8 cellular contexts compared by ENCODE assay signal in the genomic region with DNA sequence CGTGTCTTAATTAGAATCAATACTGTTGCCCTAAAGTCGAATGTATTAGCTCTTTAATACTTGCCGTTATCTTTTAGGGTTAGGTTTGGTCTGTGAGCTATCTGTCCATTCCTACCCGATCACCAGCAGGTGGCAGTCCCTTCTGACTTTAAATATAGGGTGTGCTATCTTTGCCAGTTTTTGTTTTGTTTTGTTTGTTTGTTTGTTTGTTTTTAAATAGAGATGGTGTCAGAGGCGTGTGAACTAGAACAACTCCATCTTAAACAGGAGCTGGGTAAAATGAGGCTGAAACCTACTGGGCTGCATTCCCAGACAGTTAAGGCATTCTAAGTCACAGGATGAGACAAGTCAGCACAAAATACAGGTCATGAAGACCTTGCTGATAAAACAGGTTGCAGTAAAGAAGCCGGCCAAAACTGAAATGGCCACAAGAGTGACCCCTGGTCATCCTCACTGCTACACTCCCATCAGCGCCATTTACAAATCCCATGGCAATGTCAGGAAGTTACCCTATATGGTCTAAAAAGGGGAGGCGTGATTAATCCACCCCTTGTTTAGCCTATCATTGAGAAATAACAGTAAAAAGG. TPM values are rescaled to one million over a fixed set of nuclear protein-coding genes. Genes with fewer than 3 reads are reported as not detected.
A peak's percentile ranks its signal among the peaks of the same experiment; 100 is the strongest.
DNase-seq lines count a peak whose midpoint lies in the region; ATAC-seq and TF ChIP-seq lines count a peak whose summit lies in the region.

No MANE protein-coding gene starts in this region.

- H3K9me3 ChIP-seq in testis: no peaks in the 10 kb centered on the region

- H3K4me3 Mint-ChIP-seq in Calu3 (ENCODE audit: low read depth, unreplicated experiment): peak overlapping the region; percentile 83
- peak overlapping the region; percentile 82 for H3K4me3 Mint-ChIP-seq in activated CD8-positive, alpha-beta T cell treated with anti-CD3 and anti-CD28 coated beads for 36 hours

- peak overlapping the region; percentile 90 for H3K4me3 ChIP-seq in epithelial cell of esophagus (ENCODE audit: low read length)
- H3K4me3 ChIP-seq in testis: peak overlapping the region; percentile 97 to 99

- H3K27ac Mint-ChIP-seq in Calu3 (ENCODE audit: unreplicated experiment): peak overlapping the region; percentile 81
- peak overlapping the region; percentile 88 for H3K27ac Mint-ChIP-seq in activated CD8-positive, alpha-beta T cell treated with anti-CD3 and anti-CD28 coated beads for 36 hours

- H3K9me3 Mint-ChIP-seq in Calu3 (ENCODE audit: low read depth, unreplicated experiment): no peaks in the 10 kb centered on the region
- H3K9me3 Mint-ChIP-seq in activated CD8-positive, alpha-beta T cell treated with anti-CD3 and anti-CD28 coated beads for 36 hours: no peaks in the 10 kb centered on the region

- no peak for TF ChIP-seq POLR2A in testis (IDR thresholded peaks at IDR 0.05)

- peak; percentile 47 for TF ChIP-seq CTCF in Calu3 (IDR thresholded peaks at IDR 0.05; ENCODE audit: unreplicated experiment)
- TF ChIP-seq CTCF in activated CD8-positive, alpha-beta T cell treated with anti-CD3 and anti-CD28 coated beads for 36 hours (IDR thresholded peaks at IDR 0.05): peak; percentile 83
- TF ChIP-seq CTCF in epithelial cell of esophagus (IDR thresholded peaks at IDR 0.05; ENCODE audit: insufficient read depth, low read depth, low read length, missing control alignments): peak; percentile 73
- TF ChIP-seq CTCF in testis (IDR thresholded peaks at IDR 0.05): peak; percentile 61 to 78 (median 68)

- no peaks in the 10 kb centered on the region for H3K27me3 ChIP-seq in testis

- peaks cover 17% of the 10 kb centered on the region for H3K4me1 ChIP-seq in testis

- no peak for ATAC-seq in activated CD8-positive, alpha-beta T cell treated with anti-CD3 and anti-CD28 coated beads for 36 hours
- ATAC-seq in GM19463 (IDR thresholded peaks at IDR 0.05; ENCODE audit: unreplicated experiment): no peak

- intact Hi-C loops in Calu3 (cut with micrococcal nuclease; ENCODE audit: unreplicated experiment): no loop called here
- intact Hi-C loops in activated CD8-positive, alpha-beta T cell treated with anti-CD3 and anti-CD28 coated beads for 36 hours (cut with micrococcal nuclease): no loop called here
- intact Hi-C loops in testis (cut with DNase I; ENCODE audit: low total_unique reads): no loop called here

- H3K4me1 Mint-ChIP-seq in Calu3 (ENCODE audit: low read depth, unreplicated experiment): peaks cover 26% of the 10 kb centered on the region
- peaks cover 34% of the 10 kb centered on the region for H3K4me1 Mint-ChIP-seq in activated CD8-positive, alpha-beta T cell treated with anti-CD3 and anti-CD28 coated beads for 36 hours (ENCODE audit: low read depth)

- CTCF ChIA-PET in Calu3 (lab: Charles Lee): interaction anchor here (0.6 to 1.7 kb wide), 8 partner anchors 8 to 263 kb away, joined by 3 to 10 read pairs (median 4); no protein-coding TSS in a partner anchor
- CTCF ChIA-PET in activated CD8-positive, alpha-beta T cell treated with anti-CD3 and anti-CD28 coated beads for 36 hours (lab: Charles Lee): interaction anchor here (0.6 to 3.1 kb wide), 34 partner anchors 9 to 576 kb away, joined by 3 to 38 read pairs (median 4); a partner anchor contains a TSS

- peak overlapping the region; percentile 23 to 98 for H3K27ac ChIP-seq in testis

- TSS peak; percentile 54 for BruUV-seq in Calu3 (replicated peaks; lab: Mats Ljungman, UMichigan)

- H3K36me3 ChIP-seq in testis (ENCODE audit: low read depth, missing control alignments): no peaks in the 10 kb centered on the region

- H3K36me3 Mint-ChIP-seq in Calu3 (ENCODE audit: insufficient read depth, unreplicated experiment): peaks cover 32% of the 10 kb centered on the region
- H3K36me3 Mint-ChIP-seq in activated CD8-positive, alpha-beta T cell treated with anti-CD3 and anti-CD28 coated beads for 36 hours (ENCODE audit: low read depth): peaks cover 16% of the 10 kb centered on the region

- DNase-seq in Calu3 (peak; percentile 29), HCEC 1CT (peak; percentile 49), NCI-H526 (lab: John Stamatoyannopoulos, UW) (peak; percentile 47 to 61), epithelial cell of esophagus (ENCODE audit: low read depth) (peak; percentile 76), mucosa of gallbladder (ENCODE audit: low spot score) (peak; percentile 43), testis (peak; percentile 67)
- peak; percentile 68 for DNase-seq in activated CD8-positive, alpha-beta T cell treated with anti-CD3 and anti-CD28 coated beads for 36 hours

- no peaks in the 10 kb centered on the region for H3K27me3 Mint-ChIP-seq in Calu3 (ENCODE audit: unreplicated experiment)
- no peaks in the 10 kb centered on the region for H3K27me3 Mint-ChIP-seq in activated CD8-positive, alpha-beta T cell treated with anti-CD3 and anti-CD28 coated beads for 36 hours

- POLR2A ChIA-PET in activated CD8-positive, alpha-beta T cell treated with anti-CD3 and anti-CD28 coated beads for 36 hours (lab: Charles Lee): interaction anchor here (0.5 to 1.6 kb wide), 5 partner anchors 10 to 338 kb away, joined by 3 to 4 read pairs (median 3); no protein-coding TSS in a partner anchor

- WGBS in testis, 2 donors: 6 to 10% methylated on average over 8 of the region's 8 CpGs

RNA-seq across cellular contexts. Expression of a gene that starts 1.5 kb away (rescaled TPM):
- total RNA-seq in Calu3 (2022): 22.9 and 23.4 TPM in 2 replicates
- total RNA-seq in activated CD8-positive, alpha-beta T cell treated with anti-CD3 and anti-CD28 coated beads for 36 hours: 10 to 100 TPM; 46.6 to 49.8 TPM
- 34.6 TPM for total RNA-seq in mucosa of gallbladder
- 10 to 100 TPM; 17.1 to 17.7 TPM for total RNA-seq in testis
- 18.2 TPM for polyA plus RNA-seq in testis (ENCODE audit: insufficient read depth, low read depth, low replicate concordance)
